21 cellular contexts compared by ENCODE assay signal in genomic region chr11:59223611-59224010, GRCh38. TPM values are rescaled to one million over a fixed set of nuclear protein-coding genes. Genes with fewer than 3 reads are reported as not detected.
DNase-seq lines count a peak whose midpoint lies in the region; ATAC-seq, FAIRE-seq and TF ChIP-seq lines count a peak whose summit lies in the region.
"Had no signal": no experiment of that assay in that cellular context is flagged by ENCODE, and none has a peak within 500 bp of the region (broad histone marks: within the 10 kb centered on the region; RNA-seq: fewer than 3 reads in every experiment).

No MANE protein-coding gene starts in this region.

- no peaks in the 10 kb centered on the region for H3K27me3 ChIP-seq in liver (ENCODE audit: control insufficient read depth in 4 of 4, insufficient read depth in 4 of 4, low read length in 3 of 4)
- H3K27me3 ChIP-seq in HepG2 (ENCODE audit: control insufficient read depth in 1 of 2, insufficient read depth in 2 of 2, low read length in 2 of 2), result peaks cover 0 to 2% of the 10 kb centered on the region in 2 experiments; a peak in 1 of 5 replicates
- H3K27me3 ChIP-seq in gastroesophageal sphincter, result no peaks in the 10 kb centered on the region
- no peaks in the 10 kb centered on the region for H3K27me3 ChIP-seq in CD4-positive, alpha-beta T cell (ENCODE audit: control insufficient read depth, insufficient read depth, low read length)
- no peaks in the 10 kb centered on the region for H3K27me3 ChIP-seq in ovary
- H3K27me3 ChIP-seq: thyroid gland had no signal

- no peak for DNase-seq in HepG2 (ENCODE audit: low spot score)
- DNase-seq in sciatic nerve (ENCODE audit: low spot score), result no peak
- DNase-seq in activated CD4-positive, CD25-positive, alpha-beta regulatory T cell (lab: John Stamatoyannopoulos, UW), result no peak
- no peak for DNase-seq in CD4-positive, alpha-beta T cell
- no peak for DNase-seq in ovary
- DNase-seq: aorta; cortex of kidney; EL; NCI-H2081 treated with DMSO at 0.1 percent for 48 hours; NCI-H524 treated with DMSO at 0.1 percent for 48 hours; stimulated activated CD4-positive, alpha-beta T cell treated with anti-CD3 and anti-CD28 coated beads, Interleukin-1b, Interleukin-23, amount 100 ng/mL, for 48 hours; thyroid gland had no signal

- no peak for TF ChIP-seq RAD21 in liver (IDR thresholded peaks at IDR 0.05)
- TF ChIP-seq RAD21 in HepG2 (CRISPR knock-in tag; IDR thresholded peaks at IDR 0.05), result no peak

- no peaks in the 10 kb centered on the region for H3K36me3 ChIP-seq in liver (ENCODE audit: control insufficient read depth in 4 of 4, insufficient read depth in 3 of 4, low read depth in 1 of 4, low read length in 3 of 4)
- no peaks in the 10 kb centered on the region for H3K36me3 ChIP-seq in HepG2 (replicated peaks in 1 of 2; ENCODE audit: control insufficient read depth in 1 of 2, insufficient read depth in 2 of 2, low read length in 2 of 2)
- no peaks in the 10 kb centered on the region for H3K36me3 ChIP-seq in gastroesophageal sphincter
- H3K36me3 ChIP-seq in ovary, result no peaks in the 10 kb centered on the region
- H3K36me3 ChIP-seq: thyroid gland had no signal

- no peaks in the 10 kb centered on the region for H4K20me1 ChIP-seq in HepG2 (ENCODE audit: insufficient read depth, low read length)

- H3K27ac Mint-ChIP-seq in CD4-positive, alpha-beta T cell, result no peak overlapping the region
- H3K27ac Mint-ChIP-seq: progenitor cell of endocrine pancreas had no signal

- BruUV-seq in HepG2 (replicated peaks; lab: Mats Ljungman, UMichigan), result no TSS peak

- in situ Hi-C loops in HepG2 (cut with HindIII; ENCODE audit: extremely low pct_ligation_motif_present, low pct_unique_long_range_greater_than_20kb), result no loop called here

- no peak overlapping the region for H3K4me3 ChIP-seq in liver (ENCODE audit: low read depth in 1 of 3, low read length in 3 of 3)
- H3K4me3 ChIP-seq in HepG2 (replicated peaks in 1 of 3; ENCODE audit: insufficient read depth in 1 of 3, low read depth in 2 of 3, low read length in 3 of 3), result no peak overlapping the region
- H3K4me3 ChIP-seq in gastroesophageal sphincter, result no peak overlapping the region
- no peak overlapping the region for H3K4me3 ChIP-seq in ovary
- H3K4me3 ChIP-seq: A549, thyroid gland had no signal

- H2AFZ ChIP-seq in HepG2 (ENCODE audit: low read length), result no peak overlapping the region

- ATAC-seq in HepG2 (no peak), gastroesophageal sphincter (no peak), sciatic nerve (peak; percentile 29), HG03095 (IDR thresholded peaks at IDR 0.05; ENCODE audit: unreplicated experiment) (no peak)
- no peak for ATAC-seq in CD4-positive, alpha-beta T cell (ENCODE audit: poor library complexity)
- ATAC-seq: A549 had no signal

- FAIRE-seq in HepG2 (lab: Jason Lieb, UNC), result no peak
- FAIRE-seq: A549, keratinocyte had no signal

- H3K9me3 ChIP-seq in liver (ENCODE audit: control insufficient read depth in 4 of 4, low read length in 3 of 4) (no peaks in the 10 kb centered on the region), HepG2 (ENCODE audit: low read length) (no peaks in the 10 kb centered on the region), gastroesophageal sphincter (no peaks in the 10 kb centered on the region), ovary (no peaks in the 10 kb centered on the region)
- H3K9me3 ChIP-seq in CD4-positive, alpha-beta T cell (ENCODE audit: control insufficient read depth, low read length), result no peaks in the 10 kb centered on the region
- H3K9me3 ChIP-seq: A549, thyroid gland had no signal

- no peaks in the 10 kb centered on the region for H3K27me3 Mint-ChIP-seq in CD4-positive, alpha-beta T cell
- H3K27me3 Mint-ChIP-seq: progenitor cell of endocrine pancreas had no signal

- no peaks in the 10 kb centered on the region for H3K36me3 Mint-ChIP-seq in CD4-positive, alpha-beta T cell (ENCODE audit: low read depth)

- no peak overlapping the region for H3K4me3 Mint-ChIP-seq in CD4-positive, alpha-beta T cell
- H3K4me3 Mint-ChIP-seq: activated T-helper 17 cell treated with anti-CD3 and anti-CD28 coated beads, Interleukin-2, amount 50 U/mL, for 72 hours had no signal

- POLR2A ChIA-PET in HepG2 (lab: Yijun Ruan, JAX), result no interaction called here
- POLR2A ChIA-PET in CD4-positive, alpha-beta T cell (lab: Charles Lee), result no interaction called here

- no peaks in the 10 kb centered on the region for H3K9me3 Mint-ChIP-seq in CD4-positive, alpha-beta T cell
- H3K9me3 Mint-ChIP-seq: activated T-helper 17 cell treated with anti-CD3 and anti-CD28 coated beads, Interleukin-2, amount 50 U/mL, for 72 hours had no signal

- H3K4me1 ChIP-seq in liver (ENCODE audit: control insufficient read depth in 4 of 4, insufficient read depth in 4 of 4, low read length in 3 of 4) (no peaks in the 10 kb centered on the region), HepG2 (ENCODE audit: insufficient read depth, low read length) (no peaks in the 10 kb centered on the region), gastroesophageal sphincter (peaks cover 0 to 30% (median 6%) of the 10 kb centered on the region in 3 donors), ovary (ENCODE audit: insufficient read depth) (peaks cover 6% of the 10 kb centered on the region)

- H3K27ac ChIP-seq in liver (ENCODE audit: low read depth in 1 of 2, low read length in 2 of 2) (peak overlapping the region; percentile 36 to 51), HepG2 (ENCODE audit: extremely low read length, insufficient read depth, low read length) (no peak overlapping the region), gastroesophageal sphincter (peak overlapping the region in 3 of 4 donors; percentile 55 to 69 (median 60)), ovary (no peak overlapping the region)
- no peak overlapping the region for H3K27ac ChIP-seq in CD4-positive, alpha-beta T cell (ENCODE audit: low read depth, low read length)
- H3K27ac ChIP-seq: A549 had no signal

- no peak for TF ChIP-seq EP300 in HepG2 (IDR thresholded peaks at IDR 0.05; ENCODE audit: low read depth in 2 of 2, low read length in 2 of 2)
- TF ChIP-seq EP300 in HepG2 (CRISPR knock-in tag; IDR thresholded peaks at IDR 0.05; ENCODE audit: borderline replicate concordance), result no peak
- no peak for TF ChIP-seq EP300 in gastroesophageal sphincter (IDR thresholded peaks at IDR 0.05)
- no peak for TF ChIP-seq EP300 in ovary (IDR thresholded peaks at IDR 0.05)

- no peaks in the 10 kb centered on the region for H3K79me2 ChIP-seq in HepG2 (ENCODE audit: insufficient read depth, low read length)

- WGBS in liver, result 42% methylated on average over 2 of the region's 2 CpGs
- WGBS in HepG2 (ENCODE audit: low lambda C conversion rate), result 0% methylated on average over 2 of the region's 2 CpGs
- 40 to 48% methylated on average over 2 of the region's 2 CpGs for WGBS in gastroesophageal sphincter (ENCODE audit: low coverage in 1 of 2), 2 donors
- WGBS in ovary, 3 donors, result 49 to 69% (median 63%) methylated on average over 2 of the region's 2 CpGs

- TF ChIP-seq POLR2A in HepG2 (IDR thresholded peaks at IDR 0.05; ENCODE audit: insufficient read depth in 1 of 2, low read depth in 2 of 2, low read length in 2 of 2) (no peak), gastroesophageal sphincter (IDR thresholded peaks at IDR 0.05) (no peak), ovary (IDR thresholded peaks at IDR 0.05) (no peak)

- CTCF ChIA-PET in HepG2 (lab: Yijun Ruan, JAX; ENCODE audit: low intra/inter-chr PET ratio, low total read pairs), result no interaction called here
- CTCF ChIA-PET in CD4-positive, alpha-beta T cell (lab: Charles Lee), result no interaction called here

- no peaks in the 10 kb centered on the region for H3K4me1 Mint-ChIP-seq in CD4-positive, alpha-beta T cell (ENCODE audit: low read depth)

- intact Hi-C loops in HepG2 (cut with micrococcal nuclease; ENCODE audit: unreplicated experiment), result no loop called here
- intact Hi-C loops in sciatic nerve (cut with DNase I), result no loop called here
- intact Hi-C loops in CD4-positive, alpha-beta T cell (cut with DNase I, micrococcal nuclease), result no loop called here
- intact Hi-C loops in ovary (cut with DNase I), result loop anchor here in 1 of 4 donors (10.0 kb wide), 1 partner anchor 731 kb away; no protein-coding TSS in a partner anchor

- H3K9ac ChIP-seq in liver (ENCODE audit: low read depth in 1 of 2, low read length in 2 of 2) (no peak overlapping the region), HepG2 (ENCODE audit: insufficient read depth, low read depth, low read length) (no peak overlapping the region)

- TF ChIP-seq CTCF in liver (IDR thresholded peaks at IDR 0.05; ENCODE audit: low read depth, low read length, missing input control) (no peak), HepG2 (CRISPR knock-in tag; IDR thresholded peaks at IDR 0.05) (no peak), gastroesophageal sphincter (IDR thresholded peaks at IDR 0.05) (no peak), ovary (IDR thresholded peaks at IDR 0.05) (no peak)
- no peak for TF ChIP-seq CTCF in CD4-positive, alpha-beta T cell (IDR thresholded peaks at IDR 0.05)

- no peak overlapping the region for H3K4me2 ChIP-seq in HepG2 (ENCODE audit: low read depth, low read length)
- H3K4me2 ChIP-seq: A549 had no signal

RNA-seq across cellular contexts. Expression of gene MPEG1, which starts 10.9 kb away (rescaled TPM):
- total RNA-seq in liver (10 to 100 TPM; 21.1 to 27.2 TPM), HepG2 (2016; rRNA removed; fragmentation: Illumina TruSeq; extraction: Trizol) (not detected in 2 replicates), gastroesophageal sphincter (10 to 100 TPM in 2 of 4 donors, 1 to 10 TPM in 2; 3.6 to 35.5 (median 11.4) TPM), sciatic nerve (18.0 TPM), ovary (10 to 100 TPM in 1 of 7 donors, 1 to 10 TPM in 6; 1.8 to 11.9 (median 3.9) TPM)
- polyA plus RNA-seq in liver (10 to 100 TPM in 1 of 2 donors, 1 to 10 TPM in 1; 3.2 to 12.8 TPM), HepG2 (2011; rRNA removed) (not detected in 2 replicates), ovary (10 to 100 TPM in 1 of 2 donors, 1 to 10 TPM in 1; 2.4 to 28.5 TPM)
- not detected in 2 replicates for total RNA-seq in HepG2 (2016; cell fraction: cytosol; rRNA removed; fragmentation: Illumina TruSeq; extraction: Trizol; ENCODE audit: low read depth)
- not detected in 2 replicates for total RNA-seq in HepG2 (2016; cell fraction: insoluble cytoplasmic fraction; rRNA removed; fragmentation: Illumina TruSeq; extraction: Trizol)
- not detected in 2 replicates for total RNA-seq in HepG2 (2016; cell fraction: membrane; rRNA removed; fragmentation: Illumina TruSeq; extraction: Trizol)
- total RNA-seq in HepG2 (2016; cell fraction: nucleus; rRNA removed; fragmentation: Illumina TruSeq; extraction: Trizol), result not detected in 2 replicates
- polyA plus RNA-seq in HepG2 (2011; cell fraction: cytosol; rRNA removed), result not detected in 2 replicates
- not detected in 2 replicates for polyA plus RNA-seq in HepG2 (2011; cell fraction: nucleus; rRNA removed)
- polyA plus RNA-seq in HepG2 (2012), result not detected in 2 replicates
- polyA plus RNA-seq in HepG2 (2016; cell fraction: cytosol; fragmentation: Illumina TruSeq; extraction: Trizol; ENCODE audit: low read depth), result not detected in 2 replicates
- polyA plus RNA-seq in HepG2 (2016; cell fraction: insoluble cytoplasmic fraction; fragmentation: Illumina TruSeq; extraction: Trizol; ENCODE audit: low read depth), result not detected in 2 replicates
- not detected in 2 replicates for polyA plus RNA-seq in HepG2 (2016; cell fraction: membrane; fragmentation: Illumina TruSeq; extraction: Trizol; ENCODE audit: low read depth)
- polyA plus RNA-seq in HepG2 (2016; cell fraction: nucleus; fragmentation: Illumina TruSeq; extraction: Trizol; ENCODE audit: insufficient read depth, low read depth), result not detected in 2 replicates
- not detected in 2 replicates for polyA minus RNA-seq in HepG2 (2011; rRNA and poly(A)+ RNA removed; ENCODE audit: low replicate concordance)
- polyA minus RNA-seq in HepG2 (2011; cell fraction: cytosol; rRNA and poly(A)+ RNA removed), result not detected in 2 replicates
- not detected in 2 replicates for polyA minus RNA-seq in HepG2 (2011; cell fraction: nucleus; rRNA and poly(A)+ RNA removed)
- 1 to 10 TPM; 2.8 to 2.9 TPM for total RNA-seq in CD4-positive, alpha-beta T cell
- total RNA-seq: epithelial cell of proximal tubule, HT-29, progenitor cell of endocrine pancreas had no signal
- polyA plus RNA-seq: A549, keratinocyte had no signal

RNA-seq across cellular contexts. Expression of gene DTX4, which starts 51.7 kb away (rescaled TPM):
- 10 to 100 TPM; 10.6 to 21.4 TPM for total RNA-seq in liver
- polyA plus RNA-seq in liver, result 10 to 100 TPM in 1 of 2 donors, 1 to 10 TPM in 1; 7.5 to 17.9 TPM
- total RNA-seq in HepG2 (2016; rRNA removed; fragmentation: Illumina TruSeq; extraction: Trizol), result 5.6 and 6.9 TPM in 2 replicates
- total RNA-seq in HepG2 (2016; cell fraction: cytosol; rRNA removed; fragmentation: Illumina TruSeq; extraction: Trizol; ENCODE audit: low read depth), result 1.0 and 1.1 TPM in 2 replicates
- total RNA-seq in HepG2 (2016; cell fraction: insoluble cytoplasmic fraction; rRNA removed; fragmentation: Illumina TruSeq; extraction: Trizol), result 5.8 and 5.9 TPM in 2 replicates
- total RNA-seq in HepG2 (2016; cell fraction: membrane; rRNA removed; fragmentation: Illumina TruSeq; extraction: Trizol), result 4.1 and 4.8 TPM in 2 replicates
- total RNA-seq in HepG2 (2016; cell fraction: nucleus; rRNA removed; fragmentation: Illumina TruSeq; extraction: Trizol), result 5.4 and 6.2 TPM in 2 replicates
- polyA plus RNA-seq in HepG2 (2011; rRNA removed), result 0.50 and 0.67 TPM in 2 replicates
- polyA plus RNA-seq in HepG2 (2011; cell fraction: cytosol; rRNA removed), result 0.37 and 0.47 TPM in 2 replicates
- polyA plus RNA-seq in HepG2 (2011; cell fraction: nucleus; rRNA removed), result 2.6 and 3.0 TPM in 2 replicates
- 0.91 and 0.99 TPM in 2 replicates for polyA plus RNA-seq in HepG2 (2012)
- 0.53 and 0.69 TPM in 2 replicates for polyA plus RNA-seq in HepG2 (2016; cell fraction: cytosol; fragmentation: Illumina TruSeq; extraction: Trizol; ENCODE audit: low read depth)
- polyA plus RNA-seq in HepG2 (2016; cell fraction: insoluble cytoplasmic fraction; fragmentation: Illumina TruSeq; extraction: Trizol; ENCODE audit: low read depth), result 5.1 and 5.8 TPM in 2 replicates
- polyA plus RNA-seq in HepG2 (2016; cell fraction: membrane; fragmentation: Illumina TruSeq; extraction: Trizol; ENCODE audit: low read depth), result 2.1 and 2.3 TPM in 2 replicates
- 6.9 and 7.2 TPM in 2 replicates for polyA plus RNA-seq in HepG2 (2016; cell fraction: nucleus; fragmentation: Illumina TruSeq; extraction: Trizol; ENCODE audit: insufficient read depth, low read depth)
- 3.2 and 10.3 TPM in 2 replicates for polyA minus RNA-seq in HepG2 (2011; rRNA and poly(A)+ RNA removed; ENCODE audit: low replicate concordance)
- 1.1 and 1.2 TPM in 2 replicates for polyA minus RNA-seq in HepG2 (2011; cell fraction: cytosol; rRNA and poly(A)+ RNA removed)
- polyA minus RNA-seq in HepG2 (2011; cell fraction: nucleus; rRNA and poly(A)+ RNA removed), result 2.4 and 2.8 TPM in 2 replicates
- 1 to 10 TPM; 2.0 to 6.8 (median 6.2) TPM for total RNA-seq in gastroesophageal sphincter
- 35.9 TPM for total RNA-seq in sciatic nerve
- total RNA-seq in CD4-positive, alpha-beta T cell, result 1 to 10 TPM in 1 of 2 experiments, under 1 TPM in 1; 0.93 to 1.0 TPM
- 10 to 100 TPM in 6 of 7 donors, 1 to 10 TPM in 1; 6.1 to 20.3 (median 16.8) TPM for total RNA-seq in ovary
- 10 to 100 TPM; 18.5 to 21.5 TPM for polyA plus RNA-seq in ovary

Comparison
In these comparisons a context has a peak if more than half of its experiments do, and no peak if none do; other contexts are left out.
1. H3K27ac ChIP-seq: peak in liver (2 of 2) and gastroesophageal sphincter (3 of 4); none in HepG2 (single experiment), CD4-positive, alpha-beta T cell (single experiment) and ovary (0 of 2).